21 cellular contexts compared by ENCODE assay signal in the genomic region with DNA sequence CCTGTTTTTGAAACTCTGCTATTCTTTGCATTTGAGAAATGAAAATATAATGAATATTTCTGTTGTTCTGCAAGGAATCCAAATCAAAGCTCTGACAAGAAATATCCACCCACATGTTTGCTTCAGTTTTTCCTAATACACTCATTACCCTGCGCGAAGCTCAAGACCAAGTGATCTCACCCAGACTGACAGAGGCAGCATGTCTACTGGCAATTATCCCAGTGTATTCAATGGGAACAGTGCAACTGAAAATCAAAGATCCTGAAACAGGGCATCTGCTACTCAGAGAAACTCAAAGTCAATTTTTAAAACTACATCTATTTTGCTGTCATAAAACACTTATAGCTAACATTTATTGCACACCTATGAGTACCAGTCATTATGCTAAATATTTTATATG.
"Had no signal": no experiment of that assay in that cellular context is flagged by ENCODE, and none has a peak within 500 bp of the region (broad histone marks: within the 10 kb centered on the region; RNA-seq: fewer than 3 reads in every experiment).

No MANE protein-coding gene starts in this region.

- ATAC-seq: activated T-helper 17 cell treated with anti-CD3 and anti-CD28 coated beads, Interleukin-2, amount 50 U/mL, for 72 hours; esophagus mucosa; foreskin keratinocyte; natural killer cell; stimulated activated naive CD8-positive, alpha-beta T cell treated with anti-CD3 and anti-CD28 coated beads, Interleukin-15, amount 100 ng/mL, for 72 hours; upper lobe of right lung had no signal

- H3K9me3 ChIP-seq: left ventricle myocardium inferior, prostate gland, thoracic aorta, upper lobe of right lung had no signal

- H3K27ac ChIP-seq: cardiac muscle cell, foreskin keratinocyte, left ventricle myocardium inferior, prostate gland, thoracic aorta, upper lobe of right lung had no signal

- DNase-seq: activated CD4-positive, alpha-beta T cell treated with anti-CD3 and anti-CD28 coated beads for 1 hour; activated CD4-positive, alpha-beta T cell treated with anti-CD3 and anti-CD28 coated beads, Interleukin-2, amount 50 U/mL, for 4 hours; activated naive CD4-positive, alpha-beta T cell treated with anti-CD3 and anti-CD28 coated beads, Interleukin-2, amount 10 ng/mL, durations not matched to agents 7 days and 5 days; activated T-cell treated with anti-CD3 and anti-CD28 coated beads for 4 hours; foreskin keratinocyte; glutamatergic neuron; kidney; left ventricle myocardium inferior; mesenchymal stem cell; natural killer cell; occipital lobe; stimulated activated CD4-positive, alpha-beta T cell treated with anti-CD3 and anti-CD28 coated beads, Interleukin-1b, Interleukin-23, amount 100 ng/mL, for 48 hours; stimulated activated naive CD8-positive, alpha-beta T cell treated with anti-CD3 and anti-CD28 coated beads, Interleukin-15, amount 100 ng/mL, for 72 hours; T-helper 1 cell; T1000; upper lobe of right lung had no signal

- H3K36me3 ChIP-seq: cardiac muscle cell, left ventricle myocardium inferior, prostate gland, thoracic aorta, upper lobe of right lung had no signal

- H3K4me3 ChIP-seq: cardiac muscle cell, left ventricle myocardium inferior, prostate gland, thoracic aorta, upper lobe of right lung had no signal

- H3K4me1 ChIP-seq: foreskin keratinocyte, left ventricle myocardium inferior, prostate gland, upper lobe of right lung had no signal

- H3K27me3 ChIP-seq: cardiac muscle cell, foreskin keratinocyte, upper lobe of right lung had no signal
